11 cellular contexts compared by ENCODE assay signal in the genomic region with DNA sequence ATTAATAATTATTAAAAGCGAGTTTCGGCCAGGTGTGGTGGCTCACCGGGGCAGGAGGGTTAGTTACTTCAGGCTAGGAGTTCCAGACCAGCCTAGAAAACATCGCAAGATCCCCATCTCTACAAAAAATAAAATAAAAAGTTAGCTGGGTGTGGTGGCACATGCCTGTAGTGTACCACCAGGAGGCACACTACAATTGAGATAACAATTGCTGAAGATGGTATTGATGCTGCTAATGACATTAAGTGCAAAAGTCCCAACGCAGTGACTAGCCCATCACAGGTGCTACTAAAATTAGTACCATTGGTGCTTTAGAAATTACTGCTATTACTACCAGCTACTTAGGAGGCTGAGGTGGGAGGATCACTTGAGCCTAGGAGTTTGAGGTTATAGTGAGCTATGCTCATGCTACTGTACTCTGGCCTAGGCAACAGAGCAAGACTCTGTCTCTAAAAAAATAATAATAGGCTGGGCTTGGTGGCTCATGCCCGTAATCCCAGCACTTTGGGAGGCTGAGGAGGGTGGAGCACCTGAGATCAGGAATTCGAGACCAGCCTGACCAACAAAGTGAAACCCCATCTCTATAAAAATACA.
DNase-seq lines count a peak whose midpoint lies in the region; ATAC-seq and TF ChIP-seq lines count a peak whose summit lies in the region.
"Had no signal": no experiment of that assay in that cellular context is flagged by ENCODE, and none has a peak within 500 bp of the region (broad histone marks: within the 10 kb centered on the region; RNA-seq: fewer than 3 reads in every experiment).

No MANE protein-coding gene starts in this region.

- H3K36me3 Mint-ChIP-seq in activated T-helper 17 cell treated with anti-CD3 and anti-CD28 coated beads, Interleukin-2, amount 50 U/mL, for 72 hours (ENCODE audit: low read depth), result no peaks in the 10 kb centered on the region
- no peaks in the 10 kb centered on the region for H3K36me3 Mint-ChIP-seq in activated CD4-positive, alpha-beta T cell treated with anti-CD3 and anti-CD28 coated beads for 36 hours (ENCODE audit: low read depth)
- H3K36me3 Mint-ChIP-seq: activated naive CD4-positive, alpha-beta T cell treated with anti-CD3 and anti-CD28 coated beads, Interleukin-2, amount 50 U/mL, for 24 hours had no signal

- no peaks in the 10 kb centered on the region for H3K36me3 ChIP-seq in Peyer's patch

- no peaks in the 10 kb centered on the region for H3K4me1 ChIP-seq in Peyer's patch

- CTCF ChIA-PET in activated CD4-positive, alpha-beta T cell treated with anti-CD3 and anti-CD28 coated beads for 36 hours (lab: Charles Lee), result interaction anchor here (0.7 to 1.3 kb wide), 3 partner anchors 9 to 238 kb away, joined by 3 read pairs; no protein-coding TSS in a partner anchor

- H3K9me3 ChIP-seq in Peyer's patch, result no peaks in the 10 kb centered on the region

- no peak overlapping the region for H3K4me3 ChIP-seq in Peyer's patch

- no peaks in the 10 kb centered on the region for H3K27me3 Mint-ChIP-seq in activated T-helper 17 cell treated with anti-CD3 and anti-CD28 coated beads, Interleukin-2, amount 50 U/mL, for 72 hours
- H3K27me3 Mint-ChIP-seq in activated CD4-positive, alpha-beta T cell treated with anti-CD3 and anti-CD28 coated beads for 36 hours, result no peaks in the 10 kb centered on the region
- H3K27me3 Mint-ChIP-seq: activated naive CD4-positive, alpha-beta T cell treated with anti-CD3 and anti-CD28 coated beads, Interleukin-2, amount 50 U/mL, for 24 hours had no signal

- peak in 3 of 6 experiments; percentile 13 to 35 (median 29) for TF ChIP-seq CTCF in Peyer's patch (IDR thresholded peaks at IDR 0.05)

- DNase-seq in DMS53 (lab: John Stamatoyannopoulos, UW), result peak; percentile 49
- peak; percentile 2 to 34 for DNase-seq in lung microvascular endothelial cell (ENCODE audit: low read depth in 2 of 2)
- no peak for DNase-seq in NK-92 treated with Interleukin-12 subunit alpha and Interleukin-12 subunit beta, amount 100 ng/mL, for 24 hours (lab: John Stamatoyannopoulos, UW)
- DNase-seq in activated CD4-positive, alpha-beta T cell treated with anti-CD3 and anti-CD28 coated beads for 36 hours, result no peak
- DNase-seq in Peyer's patch, result no peak
- DNase-seq in activated CD4-positive, CD25-positive, alpha-beta regulatory T cell treated with anti-CD3 and anti-CD28 coated beads, Interleukin-2, amount 50 U/mL, for 72 hours, result no peak
- DNase-seq: islet precursor cell; stimulated activated CD4-positive, alpha-beta T cell treated with anti-CD3 and anti-CD28 coated beads, Interleukin-1b, Interleukin-23, amount 100 ng/mL, for 48 hours had no signal

- intact Hi-C loops in activated CD4-positive, alpha-beta T cell treated with anti-CD3 and anti-CD28 coated beads for 36 hours (cut with DNase I, micrococcal nuclease), result loop anchor here in 1 of 2 experiments (5.0 kb wide), 2 partner anchors 152 to 237 kb away; no protein-coding TSS in a partner anchor

- POLR2A ChIA-PET in activated CD4-positive, alpha-beta T cell treated with anti-CD3 and anti-CD28 coated beads for 36 hours (lab: Charles Lee), result no interaction called here

- peak; percentile 71 for ATAC-seq in HG03280 (IDR thresholded peaks at IDR 0.05; ENCODE audit: unreplicated experiment)
- peak; percentile 77 for ATAC-seq in activated T-helper 17 cell treated with anti-CD3 and anti-CD28 coated beads, Interleukin-2, amount 50 U/mL, for 72 hours (replicated peaks)
- no peak for ATAC-seq in activated CD4-positive, alpha-beta T cell treated with anti-CD3 and anti-CD28 coated beads for 36 hours

- H3K4me1 Mint-ChIP-seq in activated T-helper 17 cell treated with anti-CD3 and anti-CD28 coated beads, Interleukin-2, amount 50 U/mL, for 72 hours, result no peaks in the 10 kb centered on the region
- H3K4me1 Mint-ChIP-seq in activated CD4-positive, alpha-beta T cell treated with anti-CD3 and anti-CD28 coated beads for 36 hours, result no peaks in the 10 kb centered on the region
- H3K4me1 Mint-ChIP-seq: activated naive CD4-positive, alpha-beta T cell treated with anti-CD3 and anti-CD28 coated beads, Interleukin-2, amount 50 U/mL, for 24 hours had no signal

- H3K4me3 Mint-ChIP-seq in activated T-helper 17 cell treated with anti-CD3 and anti-CD28 coated beads, Interleukin-2, amount 50 U/mL, for 72 hours, result no peak overlapping the region
- no peak overlapping the region for H3K4me3 Mint-ChIP-seq in activated CD4-positive, alpha-beta T cell treated with anti-CD3 and anti-CD28 coated beads for 36 hours
- H3K4me3 Mint-ChIP-seq: activated naive CD4-positive, alpha-beta T cell treated with anti-CD3 and anti-CD28 coated beads, Interleukin-2, amount 50 U/mL, for 24 hours had no signal

- no peak overlapping the region for H3K27ac ChIP-seq in Peyer's patch

- H3K27ac Mint-ChIP-seq in activated T-helper 17 cell treated with anti-CD3 and anti-CD28 coated beads, Interleukin-2, amount 50 U/mL, for 72 hours, result no peak overlapping the region
- no peak overlapping the region for H3K27ac Mint-ChIP-seq in activated CD4-positive, alpha-beta T cell treated with anti-CD3 and anti-CD28 coated beads for 36 hours
- H3K27ac Mint-ChIP-seq: activated naive CD4-positive, alpha-beta T cell treated with anti-CD3 and anti-CD28 coated beads, Interleukin-2, amount 50 U/mL, for 24 hours had no signal

- H3K9me3 Mint-ChIP-seq in activated T-helper 17 cell treated with anti-CD3 and anti-CD28 coated beads, Interleukin-2, amount 50 U/mL, for 72 hours, result no peaks in the 10 kb centered on the region
- no peaks in the 10 kb centered on the region for H3K9me3 Mint-ChIP-seq in activated CD4-positive, alpha-beta T cell treated with anti-CD3 and anti-CD28 coated beads for 36 hours (ENCODE audit: low read depth)
- H3K9me3 Mint-ChIP-seq: activated naive CD4-positive, alpha-beta T cell treated with anti-CD3 and anti-CD28 coated beads, Interleukin-2, amount 50 U/mL, for 24 hours had no signal

- no peak for TF ChIP-seq POLR2A in Peyer's patch (IDR thresholded peaks at IDR 0.05)

- H3K27me3 ChIP-seq in Peyer's patch, result no peaks in the 10 kb centered on the region

Comparison
In these comparisons a context has a peak if more than half of its experiments do, and no peak if none do; other contexts are left out.
1. DNase-seq: peak in DMS53 (single experiment) and lung microvascular endothelial cell (2 of 2); none in NK-92 treated with Interleukin-12 subunit alpha and Interleukin-12 subunit beta, amount 100 ng/mL, for 24 hours (single experiment), activated CD4-positive, alpha-beta T cell treated with anti-CD3 and anti-CD28 coated beads for 36 hours (single experiment), Peyer's patch (0 of 3) and activated CD4-positive, CD25-positive, alpha-beta regulatory T cell treated with anti-CD3 and anti-CD28 coated beads, Interleukin-2, amount 50 U/mL, for 72 hours (single experiment).